Comparison of ENCODE assay signal across 19 cellular contexts in the genomic region with DNA sequence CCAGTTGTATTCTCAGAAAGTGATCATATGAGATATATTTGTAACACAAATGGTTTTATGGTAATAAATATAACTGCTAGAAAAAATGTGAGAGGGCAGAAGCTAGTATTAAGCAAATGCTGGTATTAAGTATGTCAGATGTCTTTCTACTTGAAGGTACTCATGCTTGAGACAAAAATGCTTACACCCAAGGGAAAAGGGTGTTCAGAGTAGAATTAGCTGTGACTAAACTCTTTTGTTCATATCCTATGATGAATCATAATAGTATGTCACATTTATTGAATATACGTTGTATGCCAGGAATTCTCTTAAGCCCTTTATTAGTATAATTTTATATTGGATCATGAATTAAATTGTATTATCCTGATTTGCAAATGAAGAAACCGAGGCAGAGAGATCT. TPM values are rescaled to one million over a fixed set of nuclear protein-coding genes. Genes with fewer than 3 reads are reported as not detected.
"Had no signal": no experiment of that assay in that cellular context is flagged by ENCODE, and none has a peak within 500 bp of the region (broad histone marks: within the 10 kb centered on the region; RNA-seq: fewer than 3 reads in every experiment).

No MANE protein-coding gene starts in this region.

- ATAC-seq: activated CD8-positive, alpha-beta memory T cell treated with anti-CD3 and anti-CD28 coated beads, Interleukin-2, amount 10 ng/mL, durations not matched to agents 7 days and 5 days; left ventricle myocardium superior had no signal

- H3K4me1 ChIP-seq: prostate gland had no signal

- H3K27ac ChIP-seq: dorsolateral prefrontal cortex, prostate gland, right atrium auricular region, tibial artery had no signal

- H3K36me3 ChIP-seq: prostate gland, right atrium auricular region, tibial artery had no signal

- DNase-seq: activated CD4-positive, alpha-beta memory T cell treated with anti-CD3 and anti-CD28 coated beads, Interleukin-2, amount 10 ng/mL, durations not matched to agents 7 days and 5 days; activated CD4-positive, alpha-beta T cell treated with anti-CD3 and anti-CD28 coated beads for 48 hours; activated CD4-positive, CD25-positive, alpha-beta regulatory T cell; activated CD8-positive, alpha-beta memory T cell treated with anti-CD3 and anti-CD28 coated beads, Interleukin-2, amount 10 ng/mL, durations not matched to agents 7 days and 5 days; activated naive CD4-positive, alpha-beta T cell treated with Interleukin-2 at 50 U/mL for 16 hours; activated naive CD8-positive, alpha-beta T cell treated with anti-CD3 and anti-CD28 coated beads, Interleukin-2, amount 10 ng/mL, durations not matched to agents 7 days and 5 days; amygdala; caudate nucleus; dorsolateral prefrontal cortex; erythroblast; head of caudate nucleus; left ventricle myocardium superior; stimulated activated CD4-positive, alpha-beta T cell treated with anti-CD3 and anti-CD28 coated beads, Interleukin-12 subunit alpha, Interleukin-12 subunit beta, amount 100 ng/mL, for 4 hours; stimulated activated CD4-positive, alpha-beta T cell treated with anti-CD3 and anti-CD28 coated beads, Interleukin-1b, Interleukin-23, amount 100 ng/mL, for 48 hours; stimulated activated naive CD4-positive, alpha-beta T cell treated with Interleukin-2 at 50 U/mL for 16 hours; substantia nigra; tibial artery had no signal

- H3K9me3 ChIP-seq: prostate gland, right atrium auricular region, tibial artery had no signal

- H3K4me3 ChIP-seq: prostate gland, right atrium auricular region, tibial artery had no signal

RNA-seq across cellular contexts. Expression of gene ADGRV1, which starts 2.2 kb away (rescaled TPM):
- total RNA-seq: activated CD4-positive, alpha-beta memory T cell treated with anti-CD3 and anti-CD28 coated beads, Interleukin-2, amount 10 ng/mL, durations not matched to agents 7 days and 5 days; left ventricle myocardium superior had no signal
